ENCODE assay signal across 35 cellular contexts in the genomic region with DNA sequence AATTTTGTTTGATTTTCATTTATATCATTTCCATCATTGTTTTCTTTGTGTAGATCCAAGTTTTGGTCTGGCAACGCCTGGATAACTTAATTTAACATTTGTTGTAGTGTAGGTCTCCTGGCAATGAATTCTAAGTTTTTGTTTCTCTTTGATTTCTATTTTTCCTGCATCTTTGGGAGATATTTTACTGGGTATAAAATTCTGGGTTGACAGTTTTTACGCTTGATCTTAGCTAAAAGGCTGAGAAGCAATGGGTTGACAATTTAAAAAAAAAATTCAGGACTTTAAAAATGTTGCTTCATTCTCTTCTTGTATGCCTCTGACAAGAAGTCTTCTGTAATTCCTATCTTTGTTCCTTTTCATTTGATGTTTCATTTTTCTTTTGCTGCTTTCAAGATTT.
"Had no signal": no experiment of that assay in that cellular context is flagged by ENCODE, and none has a peak within 500 bp of the region (broad histone marks: within the 10 kb centered on the region; RNA-seq: fewer than 3 reads in every experiment).

No MANE protein-coding gene starts in this region.

- H3K4me3 ChIP-seq: MG63 had no signal

- DNase-seq: Kasumi-1, MG63, MM.1S, MV-4-11, NCI-H1048, NCI-H1092, NCI-H1092 treated with DMSO at 0.1 percent for 48 hours, NCI-H1105, NCI-H1105 treated with DMSO at 0.1 percent for 48 hours, NCI-H1417, NCI-H1417 treated with DMSO at 0.1 percent for 48 hours, NCI-H1436, NCI-H1436 treated with DMSO at 0.1 percent for 48 hours, NCI-H146, NCI-H1694, NCI-H1694 treated with DMSO at 0.1 percent for 48 hours, NCI-H187, NCI-H187 treated with DMSO at 0.1 percent for 48 hours, NCI-H1930, NCI-H2029, NCI-H2029 treated with DMSO at 0.1 percent for 48 hours, NCI-H2081, NCI-H2081 treated with DMSO at 0.1 percent for 48 hours, NCI-H2107, NCI-H2171, NCI-H2171 treated with DMSO at 0.1 percent for 48 hours, NCI-H2227 treated with DMSO at 0.1 percent for 48 hours, NCI-H226, NCI-H345, NCI-H446, NCI-H446 treated with DMSO at 0.1 percent for 48 hours, NCI-H510A, NCI-H510A treated with DMSO at 0.1 percent for 48 hours, NCI-H524, NCI-H524 treated with DMSO at 0.1 percent for 48 hours had no signal

- H3K27me3 ChIP-seq: MG63 had no signal

- H3K36me3 ChIP-seq: MG63 had no signal
